8 cellular contexts compared by ENCODE assay signal in genomic region chr7:2172311-2173183, GRCh38.
DNase-seq lines count a peak whose midpoint lies in the region; ATAC-seq and TF ChIP-seq lines count a peak whose summit lies in the region.

No MANE protein-coding gene starts in this region.

- POLR2A ChIA-PET in activated CD8-positive, alpha-beta T cell treated with anti-CD3 and anti-CD28 coated beads, Interleukin-2, amount 10 ng/mL, durations not matched to agents 7 days and 5 days (lab: Charles Lee) = no interaction called here

- ATAC-seq in activated CD8-positive, alpha-beta T cell treated with anti-CD3 and anti-CD28 coated beads, Interleukin-2, amount 10 ng/mL, durations not matched to agents 7 days and 5 days = no peak
- no peak for ATAC-seq in HG02870 (IDR thresholded peaks at IDR 0.05; ENCODE audit: unreplicated experiment)

- no peak overlapping the region for H3K4me3 Mint-ChIP-seq in osteocyte (ENCODE audit: unreplicated experiment)
- no peak overlapping the region for H3K4me3 Mint-ChIP-seq in activated CD8-positive, alpha-beta T cell treated with anti-CD3 and anti-CD28 coated beads, Interleukin-2, amount 10 ng/mL, durations not matched to agents 7 days and 5 days
- H3K4me3 Mint-ChIP-seq in activated CD4-positive, alpha-beta T cell treated with anti-CD3 and anti-CD28 coated beads, Interleukin-2, amount 10 ng/mL, durations not matched to agents 24 days and 14 days = no peak overlapping the region

- peaks cover 58% of the 10 kb centered on the region for H3K4me1 Mint-ChIP-seq in osteocyte (ENCODE audit: unreplicated experiment)
- H3K4me1 Mint-ChIP-seq in activated CD8-positive, alpha-beta T cell treated with anti-CD3 and anti-CD28 coated beads, Interleukin-2, amount 10 ng/mL, durations not matched to agents 7 days and 5 days (ENCODE audit: low read depth) = peaks cover 12% of the 10 kb centered on the region
- H3K4me1 Mint-ChIP-seq in activated CD4-positive, alpha-beta T cell treated with anti-CD3 and anti-CD28 coated beads, Interleukin-2, amount 10 ng/mL, durations not matched to agents 24 days and 14 days = peaks cover 5% of the 10 kb centered on the region

- H3K36me3 Mint-ChIP-seq in osteocyte (ENCODE audit: unreplicated experiment) = peaks cover 10% of the 10 kb centered on the region
- peaks cover 3% of the 10 kb centered on the region for H3K36me3 Mint-ChIP-seq in activated CD8-positive, alpha-beta T cell treated with anti-CD3 and anti-CD28 coated beads, Interleukin-2, amount 10 ng/mL, durations not matched to agents 7 days and 5 days (ENCODE audit: low read depth)
- peaks cover 6% of the 10 kb centered on the region for H3K36me3 Mint-ChIP-seq in activated CD4-positive, alpha-beta T cell treated with anti-CD3 and anti-CD28 coated beads, Interleukin-2, amount 10 ng/mL, durations not matched to agents 24 days and 14 days (ENCODE audit: low read depth)

- CTCF ChIA-PET in activated CD8-positive, alpha-beta T cell treated with anti-CD3 and anti-CD28 coated beads, Interleukin-2, amount 10 ng/mL, durations not matched to agents 7 days and 5 days (lab: Charles Lee) = no interaction called here

- peak; percentile 87 for DNase-seq in DMS 273 (lab: John Stamatoyannopoulos, UW; ENCODE audit: unreplicated experiment)
- DNase-seq in NCI-H2107 (lab: John Stamatoyannopoulos, UW) = peak; percentile 84
- peak; percentile 34 for DNase-seq in dermis blood vessel endothelial cell
- no peak for DNase-seq in osteocyte (ENCODE audit: extremely low spot score, unreplicated experiment)
- no peak for DNase-seq in activated CD8-positive, alpha-beta T cell treated with anti-CD3 and anti-CD28 coated beads, Interleukin-2, amount 10 ng/mL, durations not matched to agents 7 days and 5 days
- DNase-seq in activated CD4-positive, alpha-beta T cell treated with anti-CD3 and anti-CD28 coated beads, Interleukin-2, amount 10 ng/mL, durations not matched to agents 24 days and 14 days = no peak
- DNase-seq in D341Med (ENCODE audit: low spot score) = no peak

- intact Hi-C loops in activated CD4-positive, alpha-beta T cell treated with anti-CD3 and anti-CD28 coated beads, Interleukin-2, amount 10 ng/mL, durations not matched to agents 24 days and 14 days (cut with micrococcal nuclease) = no loop called here

- H3K27me3 Mint-ChIP-seq in osteocyte (ENCODE audit: unreplicated experiment) = no peaks in the 10 kb centered on the region
- H3K27me3 Mint-ChIP-seq in activated CD8-positive, alpha-beta T cell treated with anti-CD3 and anti-CD28 coated beads, Interleukin-2, amount 10 ng/mL, durations not matched to agents 7 days and 5 days (ENCODE audit: low read depth) = no peaks in the 10 kb centered on the region
- H3K27me3 Mint-ChIP-seq in activated CD4-positive, alpha-beta T cell treated with anti-CD3 and anti-CD28 coated beads, Interleukin-2, amount 10 ng/mL, durations not matched to agents 24 days and 14 days = no peaks in the 10 kb centered on the region

- H3K27ac Mint-ChIP-seq in osteocyte (ENCODE audit: unreplicated experiment) = peak overlapping the region; percentile 87
- no peak overlapping the region for H3K27ac Mint-ChIP-seq in activated CD8-positive, alpha-beta T cell treated with anti-CD3 and anti-CD28 coated beads, Interleukin-2, amount 10 ng/mL, durations not matched to agents 7 days and 5 days
- H3K27ac Mint-ChIP-seq in activated CD4-positive, alpha-beta T cell treated with anti-CD3 and anti-CD28 coated beads, Interleukin-2, amount 10 ng/mL, durations not matched to agents 24 days and 14 days = no peak overlapping the region

- no peak for TF ChIP-seq CTCF in osteocyte (IDR thresholded peaks at IDR 0.05)

- no peaks in the 10 kb centered on the region for H3K9me3 Mint-ChIP-seq in osteocyte (ENCODE audit: unreplicated experiment)
- no peaks in the 10 kb centered on the region for H3K9me3 Mint-ChIP-seq in activated CD8-positive, alpha-beta T cell treated with anti-CD3 and anti-CD28 coated beads, Interleukin-2, amount 10 ng/mL, durations not matched to agents 7 days and 5 days (ENCODE audit: insufficient read depth)
- H3K9me3 Mint-ChIP-seq in activated CD4-positive, alpha-beta T cell treated with anti-CD3 and anti-CD28 coated beads, Interleukin-2, amount 10 ng/mL, durations not matched to agents 24 days and 14 days = no peaks in the 10 kb centered on the region

Comparison
In these comparisons a context has a peak if more than half of its experiments do, and no peak if none do; other contexts are left out.
1. DNase-seq: peak in DMS 273 (single experiment), NCI-H2107 (single experiment) and dermis blood vessel endothelial cell (single experiment); none in osteocyte (single experiment), activated CD8-positive, alpha-beta T cell treated with anti-CD3 and anti-CD28 coated beads, Interleukin-2, amount 10 ng/mL, durations not matched to agents 7 days and 5 days (single experiment), activated CD4-positive, alpha-beta T cell treated with anti-CD3 and anti-CD28 coated beads, Interleukin-2, amount 10 ng/mL, durations not matched to agents 24 days and 14 days (single experiment) and D341Med (single experiment).